In genomic region chr3:128411574-128412064, GRCh38 we compare ENCODE assay signal across 1 cellular context.
TF ChIP-seq lines count a peak whose summit lies in the region.

No MANE protein-coding gene starts in this region.

TF ChIP-seq in K562, 482 proteins besides CTCF, POLR2A, EP300 and RAD21 (continues in another document):
- no peak for TF ChIP-seq SUPT5H (IDR thresholded peaks at IDR 0.05)
- TF ChIP-seq PPARD (CRISPR knock-in tag; IDR thresholded peaks at IDR 0.05): no peak
- TF ChIP-seq CBX2 (IDR thresholded peaks at IDR 0.05; ENCODE audit: insufficient read depth, low read length, poor library complexity, severe bottlenecking): no peak
- TF ChIP-seq GATA2 (CRISPR knock-in tag; IDR thresholded peaks at IDR 0.05): no peak
- TF ChIP-seq MCM5 (IDR thresholded peaks at IDR 0.05; ENCODE audit: low read depth): no peak
- TF ChIP-seq, protein P1, sequence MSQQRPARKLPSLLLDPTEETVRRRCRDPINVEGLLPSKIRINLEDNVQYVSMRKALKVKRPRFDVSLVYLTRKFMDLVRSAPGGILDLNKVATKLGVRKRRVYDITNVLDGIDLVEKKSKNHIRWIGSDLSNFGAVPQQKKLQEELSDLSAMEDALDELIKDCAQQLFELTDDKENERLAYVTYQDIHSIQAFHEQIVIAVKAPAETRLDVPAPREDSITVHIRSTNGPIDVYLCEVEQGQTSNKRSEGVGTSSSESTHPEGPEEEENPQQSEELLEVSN (IDR thresholded peaks at IDR 0.05; ENCODE audit: borderline replicate concordance in 1 of 2, extremely low read depth in 1 of 2, insufficient read depth in 1 of 2, insufficient read length in 1 of 2, low read depth in 1 of 2, low read length in 1 of 2, poor library complexity in 1 of 2, severe bottlenecking in 1 of 2): peak; percentile 15 to 25
- TF ChIP-seq ZNF668 (CRISPR knock-in tag; IDR thresholded peaks at IDR 0.05): no peak
- peak; percentile 59 for TF ChIP-seq MEIS2 (IDR thresholded peaks at IDR 0.05; ENCODE audit: partially characterized antibody)
- TF ChIP-seq RHOXF2B (CRISPR knock-in tag; conservative IDR thresholded peaks at IDR 0.05): no peak
- 0 out of 2 replicates have a peak, but pooled peaks have one; percentile 11 for TF ChIP-seq CLOCK (CRISPR knock-in tag; IDR thresholded peaks at IDR 0.05; ENCODE audit: borderline replicate concordance)
- TF ChIP-seq, protein P2, sequence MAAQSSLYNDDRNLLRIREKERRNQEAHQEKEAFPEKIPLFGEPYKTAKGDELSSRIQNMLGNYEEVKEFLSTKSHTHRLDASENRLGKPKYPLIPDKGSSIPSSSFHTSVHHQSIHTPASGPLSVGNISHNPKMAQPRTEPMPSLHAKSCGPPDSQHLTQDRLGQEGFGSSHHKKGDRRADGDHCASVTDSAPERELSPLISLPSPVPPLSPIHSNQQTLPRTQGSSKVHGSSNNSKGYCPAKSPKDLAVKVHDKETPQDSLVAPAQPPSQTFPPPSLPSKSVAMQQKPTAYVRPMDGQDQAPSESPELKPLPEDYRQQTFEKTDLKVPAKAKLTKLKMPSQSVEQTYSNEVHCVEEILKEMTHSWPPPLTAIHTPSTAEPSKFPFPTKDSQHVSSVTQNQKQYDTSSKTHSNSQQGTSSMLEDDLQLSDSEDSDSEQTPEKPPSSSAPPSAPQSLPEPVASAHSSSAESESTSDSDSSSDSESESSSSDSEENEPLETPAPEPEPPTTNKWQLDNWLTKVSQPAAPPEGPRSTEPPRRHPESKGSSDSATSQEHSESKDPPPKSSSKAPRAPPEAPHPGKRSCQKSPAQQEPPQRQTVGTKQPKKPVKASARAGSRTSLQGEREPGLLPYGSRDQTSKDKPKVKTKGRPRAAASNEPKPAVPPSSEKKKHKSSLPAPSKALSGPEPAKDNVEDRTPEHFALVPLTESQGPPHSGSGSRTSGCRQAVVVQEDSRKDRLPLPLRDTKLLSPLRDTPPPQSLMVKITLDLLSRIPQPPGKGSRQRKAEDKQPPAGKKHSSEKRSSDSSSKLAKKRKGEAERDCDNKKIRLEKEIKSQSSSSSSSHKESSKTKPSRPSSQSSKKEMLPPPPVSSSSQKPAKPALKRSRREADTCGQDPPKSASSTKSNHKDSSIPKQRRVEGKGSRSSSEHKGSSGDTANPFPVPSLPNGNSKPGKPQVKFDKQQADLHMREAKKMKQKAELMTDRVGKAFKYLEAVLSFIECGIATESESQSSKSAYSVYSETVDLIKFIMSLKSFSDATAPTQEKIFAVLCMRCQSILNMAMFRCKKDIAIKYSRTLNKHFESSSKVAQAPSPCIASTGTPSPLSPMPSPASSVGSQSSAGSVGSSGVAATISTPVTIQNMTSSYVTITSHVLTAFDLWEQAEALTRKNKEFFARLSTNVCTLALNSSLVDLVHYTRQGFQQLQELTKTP (IDR thresholded peaks at IDR 0.05; ENCODE audit: low read depth in 1 of 2, partially characterized antibody in 2 of 2): peak in 1 of 2 experiments; percentile 32
- TF ChIP-seq ETV5 (CRISPR knock-in tag; IDR thresholded peaks at IDR 0.05; ENCODE audit: low read depth): no peak
- no peak for TF ChIP-seq ETS2 (tag; IDR thresholded peaks at IDR 0.05; ENCODE audit: borderline replicate concordance, poor library complexity, severe bottlenecking)
- TF ChIP-seq ZNF77 (CRISPR knock-in tag; IDR thresholded peaks at IDR 0.05): no peak
- no peak for TF ChIP-seq TARDBP (IDR thresholded peaks at IDR 0.05)
- TF ChIP-seq HDAC8 (tag; IDR thresholded peaks at IDR 0.05): no peak
- TF ChIP-seq KLF16 (IDR thresholded peaks at IDR 0.05): no peak
- 0 out of 2 replicates have a peak, but pooled peaks have one; percentile 8 for TF ChIP-seq BACH1 (tag; IDR thresholded peaks at IDR 0.05)
- TF ChIP-seq DPF2 (IDR thresholded peaks at IDR 0.05): no peak
- 0 out of 2 replicates have a peak, but pooled peaks have one; percentile 52 for TF ChIP-seq ZNF263 (CRISPR knock-in tag; IDR thresholded peaks at IDR 0.05; ENCODE audit: borderline replicate concordance)
- TF ChIP-seq, protein P3, sequence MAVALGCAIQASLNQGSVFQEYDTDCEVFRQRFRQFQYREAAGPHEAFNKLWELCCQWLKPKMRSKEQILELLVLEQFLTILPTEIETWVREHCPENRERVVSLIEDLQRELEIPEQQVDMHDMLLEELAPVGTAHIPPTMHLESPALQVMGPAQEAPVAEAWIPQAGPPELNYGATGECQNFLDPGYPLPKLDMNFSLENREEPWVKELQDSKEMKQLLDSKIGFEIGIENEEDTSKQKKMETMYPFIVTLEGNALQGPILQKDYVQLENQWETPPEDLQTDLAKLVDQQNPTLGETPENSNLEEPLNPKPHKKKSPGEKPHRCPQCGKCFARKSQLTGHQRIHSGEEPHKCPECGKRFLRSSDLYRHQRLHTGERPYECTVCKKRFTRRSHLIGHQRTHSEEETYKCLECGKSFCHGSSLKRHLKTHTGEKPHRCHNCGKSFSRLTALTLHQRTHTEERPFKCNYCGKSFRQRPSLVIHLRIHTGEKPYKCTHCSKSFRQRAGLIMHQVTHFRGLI (CRISPR knock-in tag; IDR thresholded peaks at IDR 0.05): peak; percentile 49; the same call in 1 of the 2 replicates
- no peak for TF ChIP-seq ATF1 (CRISPR knock-in tag; IDR thresholded peaks at IDR 0.05)
- peak; percentile 21; the same call in 1 of the 2 replicates for TF ChIP-seq ATF1 (tag; IDR thresholded peaks at IDR 0.05)
- peak; percentile 92 for TF ChIP-seq MGA (IDR thresholded peaks at IDR 0.05)
- TF ChIP-seq, protein P4, sequence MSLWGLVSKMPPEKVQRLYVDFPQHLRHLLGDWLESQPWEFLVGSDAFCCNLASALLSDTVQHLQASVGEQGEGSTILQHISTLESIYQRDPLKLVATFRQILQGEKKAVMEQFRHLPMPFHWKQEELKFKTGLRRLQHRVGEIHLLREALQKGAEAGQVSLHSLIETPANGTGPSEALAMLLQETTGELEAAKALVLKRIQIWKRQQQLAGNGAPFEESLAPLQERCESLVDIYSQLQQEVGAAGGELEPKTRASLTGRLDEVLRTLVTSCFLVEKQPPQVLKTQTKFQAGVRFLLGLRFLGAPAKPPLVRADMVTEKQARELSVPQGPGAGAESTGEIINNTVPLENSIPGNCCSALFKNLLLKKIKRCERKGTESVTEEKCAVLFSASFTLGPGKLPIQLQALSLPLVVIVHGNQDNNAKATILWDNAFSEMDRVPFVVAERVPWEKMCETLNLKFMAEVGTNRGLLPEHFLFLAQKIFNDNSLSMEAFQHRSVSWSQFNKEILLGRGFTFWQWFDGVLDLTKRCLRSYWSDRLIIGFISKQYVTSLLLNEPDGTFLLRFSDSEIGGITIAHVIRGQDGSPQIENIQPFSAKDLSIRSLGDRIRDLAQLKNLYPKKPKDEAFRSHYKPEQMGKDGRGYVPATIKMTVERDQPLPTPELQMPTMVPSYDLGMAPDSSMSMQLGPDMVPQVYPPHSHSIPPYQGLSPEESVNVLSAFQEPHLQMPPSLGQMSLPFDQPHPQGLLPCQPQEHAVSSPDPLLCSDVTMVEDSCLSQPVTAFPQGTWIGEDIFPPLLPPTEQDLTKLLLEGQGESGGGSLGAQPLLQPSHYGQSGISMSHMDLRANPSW (CRISPR knock-in tag; IDR thresholded peaks at IDR 0.05): no peak
- peak; percentile 75 for TF ChIP-seq HMGN3 (IDR thresholded peaks at IDR 0.05; ENCODE audit: borderline replicate concordance, extremely low read depth, insufficient read length, low read depth, low read length)
- no peak for TF ChIP-seq CREB1 (IDR thresholded peaks at IDR 0.05)
- TF ChIP-seq CREB1 (CRISPR knock-in tag; IDR thresholded peaks at IDR 0.05): no peak
- peak; percentile 14 for TF ChIP-seq TAF9B (IDR thresholded peaks at IDR 0.05; ENCODE audit: partially characterized antibody)
- no peak for TF ChIP-seq PCBP2 (IDR thresholded peaks at IDR 0.05; ENCODE audit: low read depth, low read length, poor library complexity, severe bottlenecking)
- TF ChIP-seq E2F3 (CRISPR knock-in tag; IDR thresholded peaks at IDR 0.05): no peak
- TF ChIP-seq, protein P5, sequence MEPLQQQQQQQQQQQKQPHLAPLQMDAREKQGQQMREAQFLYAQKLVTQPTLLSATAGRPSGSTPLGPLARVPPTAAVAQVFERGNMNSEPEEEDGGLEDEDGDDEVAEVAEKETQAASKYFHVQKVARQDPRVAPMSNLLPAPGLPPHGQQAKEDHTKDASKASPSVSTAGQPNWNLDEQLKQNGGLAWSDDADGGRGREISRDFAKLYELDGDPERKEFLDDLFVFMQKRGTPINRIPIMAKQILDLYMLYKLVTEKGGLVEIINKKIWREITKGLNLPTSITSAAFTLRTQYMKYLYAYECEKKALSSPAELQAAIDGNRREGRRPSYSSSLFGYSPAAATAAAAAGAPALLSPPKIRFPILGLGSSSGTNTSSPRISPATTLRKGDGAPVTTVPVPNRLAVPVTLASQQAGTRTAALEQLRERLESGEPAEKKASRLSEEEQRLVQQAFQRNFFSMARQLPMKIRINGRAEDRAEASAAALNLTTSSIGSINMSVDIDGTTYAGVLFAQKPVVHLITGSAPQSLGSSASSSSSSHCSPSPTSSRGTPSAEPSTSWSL (CRISPR knock-in tag; IDR thresholded peaks at IDR 0.05; ENCODE audit: borderline replicate concordance): no peak
- TF ChIP-seq NCOR1 (IDR thresholded peaks at IDR 0.05): no peak; the same call in 1 of the 2 replicates
- no peak for TF ChIP-seq ZNF282 (CRISPR knock-in tag; IDR thresholded peaks at IDR 0.05)
